ENCODE assay signal across 18 cellular contexts in the genomic region with DNA sequence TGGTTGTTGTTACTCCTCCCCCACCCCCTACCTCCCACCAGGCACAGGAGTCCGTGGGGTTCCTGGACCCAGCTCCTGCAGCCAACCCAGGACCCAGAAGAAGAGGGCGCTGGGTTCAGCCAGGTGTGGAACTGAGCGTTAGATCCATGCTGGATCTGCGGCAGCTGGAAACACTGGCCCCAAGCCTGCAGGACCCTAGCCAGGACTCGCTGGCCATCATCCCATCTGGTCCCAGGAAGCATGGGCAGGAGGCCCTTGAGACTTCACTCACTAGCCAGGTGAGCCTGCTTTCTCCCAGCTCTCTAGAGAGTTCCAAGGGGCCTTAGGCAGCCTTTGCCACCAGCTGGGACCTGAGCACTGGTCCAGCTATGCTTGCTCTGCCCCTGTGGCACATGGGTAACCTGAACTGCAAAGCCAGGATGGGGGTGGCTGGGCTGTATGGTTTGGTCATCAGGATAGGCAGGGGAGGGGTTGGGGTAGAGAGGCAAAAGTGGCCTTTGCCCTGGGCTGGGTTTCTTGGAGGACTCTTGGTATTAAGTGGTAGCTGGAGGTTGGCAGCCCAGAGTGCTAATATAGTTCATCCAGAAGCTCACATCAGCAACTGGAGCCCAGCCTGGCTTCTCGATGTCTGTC. TPM values are rescaled to one million over a fixed set of nuclear protein-coding genes. Genes with fewer than 3 reads are reported as not detected.
DNase-seq lines count a peak whose midpoint lies in the region; ATAC-seq and TF ChIP-seq lines count a peak whose summit lies in the region.
"Had no signal": no experiment of that assay in that cellular context is flagged by ENCODE, and none has a peak within 500 bp of the region (broad histone marks: within the 10 kb centered on the region; RNA-seq: fewer than 3 reads in every experiment).

No MANE protein-coding gene starts in this region.

- no peaks in the 10 kb centered on the region for H3K9me3 ChIP-seq in heart left ventricle
- H3K9me3 ChIP-seq in RWPE2 (ENCODE audit: severe bottlenecking) = no peaks in the 10 kb centered on the region
- no peaks in the 10 kb centered on the region for H3K9me3 ChIP-seq in osteoblast (ENCODE audit: low read depth, low read length)
- H3K9me3 ChIP-seq: MG63, SK-N-SH had no signal

- no peak overlapping the region for H2AFZ ChIP-seq in osteoblast (ENCODE audit: low read length)
- H2AFZ ChIP-seq: PC-9 had no signal

- H3K36me3 ChIP-seq in heart left ventricle = peaks cover 0 to 88% (median 72%) of the 10 kb centered on the region in 9 donors
- peaks cover 83% of the 10 kb centered on the region for H3K36me3 ChIP-seq in RWPE2 (ENCODE audit: low read depth)
- peaks cover 61% of the 10 kb centered on the region for H3K36me3 ChIP-seq in osteoblast (ENCODE audit: insufficient read depth, low read length)
- H3K36me3 ChIP-seq: MG63 had no signal

- H4K20me1 ChIP-seq in osteoblast (ENCODE audit: insufficient read depth, low read length) = no peaks in the 10 kb centered on the region

- 84 to 88% (median 85%) methylated on average over 5 to 6 of the region's 6 CpGs for WGBS in heart left ventricle, 4 donors

- ATAC-seq in Right ventricle myocardium superior (ENCODE audit: poor library complexity) = no peak
- ATAC-seq in heart left ventricle = no peak
- ATAC-seq in RWPE2 (ENCODE audit: low read depth) = no peak
- no peak for ATAC-seq in GM18861 (IDR thresholded peaks at IDR 0.05; ENCODE audit: unreplicated experiment)
- no peak for ATAC-seq in HG03520 (IDR thresholded peaks at IDR 0.05; ENCODE audit: unreplicated experiment)
- no peak for ATAC-seq in GM18520 (IDR thresholded peaks at IDR 0.05; ENCODE audit: unreplicated experiment)

- H3K4me1 ChIP-seq in heart left ventricle = no peaks in the 10 kb centered on the region
- H3K4me1 ChIP-seq in RWPE2 (ENCODE audit: insufficient read depth, poor library complexity, severe bottlenecking) = peaks cover 3% of the 10 kb centered on the region
- no peaks in the 10 kb centered on the region for H3K4me1 ChIP-seq in osteoblast (ENCODE audit: insufficient read depth, low read length)

- no peak overlapping the region for H3K4me3 ChIP-seq in heart left ventricle
- no peak overlapping the region for H3K4me3 ChIP-seq in RWPE2 (ENCODE audit: severe bottlenecking)
- no peak overlapping the region for H3K4me3 ChIP-seq in osteoblast (ENCODE audit: insufficient read depth, low read length)
- H3K4me3 ChIP-seq: MG63, PC-9 had no signal

- H3K27me3 ChIP-seq in heart left ventricle (no peaks in the 10 kb centered on the region), RWPE2 (ENCODE audit: insufficient read depth, poor library complexity, severe bottlenecking) (no peaks in the 10 kb centered on the region), osteoblast (ENCODE audit: insufficient read depth, low read length) (no peaks in the 10 kb centered on the region)
- H3K27me3 ChIP-seq: MG63 had no signal

- TF ChIP-seq POLR2A in heart left ventricle (IDR thresholded peaks at IDR 0.05) = no peak

- intact Hi-C loops in Right ventricle myocardium superior (cut with DNase I) = no loop called here
- intact Hi-C loops in heart left ventricle (cut with DNase I) = loop anchor here in 2 of 10 donors (5.0 to 10.0 kb wide), 2 partner anchors 76 to 154 kb away; a partner anchor contains a TSS

- H3K27ac ChIP-seq in heart left ventricle (no peak overlapping the region), RWPE2 (ENCODE audit: poor library complexity, severe bottlenecking) (no peak overlapping the region), osteoblast (ENCODE audit: low read depth, low read length) (no peak overlapping the region)
- H3K27ac ChIP-seq: KMS-11, PC-9 had no signal

- H3K79me2 ChIP-seq in osteoblast (ENCODE audit: insufficient read depth, low read length) = no peaks in the 10 kb centered on the region

- no peak overlapping the region for H3K4me2 ChIP-seq in osteoblast (ENCODE audit: insufficient read depth, low read length)
- H3K4me2 ChIP-seq: KMS-11, PC-9, SK-N-SH had no signal

- TF ChIP-seq CTCF in heart left ventricle (IDR thresholded peaks at IDR 0.05) (no peak), RWPE2 (IDR thresholded peaks at IDR 0.05; ENCODE audit: poor library complexity, severe bottlenecking) (no peak), osteoblast (IDR thresholded peaks at IDR 0.05; ENCODE audit: extremely low read depth, low read depth, low read length) (no peak)

- DNase-seq in Right ventricle myocardium superior (peak; percentile 29), heart left ventricle (no peak), RWPE2 (ENCODE audit: low spot score) (peak; percentile 69), osteoblast (ENCODE audit: insufficient read length, low spot score, missing footprints) (peak; percentile 55)
- DNase-seq: COR-L47, DMS153, HFFc6, MG63, NCI-H1092 treated with DMSO at 0.1 percent for 48 hours, NCI-H1694, NCI-H748 treated with DMSO at 0.1 percent for 48 hours, PC-9, SHP77, SK-N-SH had no signal

RNA-seq across cellular contexts. Expression of a gene that starts 7.0 kb away (rescaled TPM):
- total RNA-seq in Right ventricle myocardium superior (14.3 TPM), heart left ventricle (10 to 100 TPM in 6 of 9 donors, 1 to 10 TPM in 3; 5.4 to 17.9 (median 11.8) TPM), osteoblast (1.2 and 1.4 TPM in 2 replicates)
- polyA plus RNA-seq in heart left ventricle = 10 to 100 TPM in 1 of 2 donors, 1 to 10 TPM in 1; 7.3 to 20.6 TPM

RNA-seq across cellular contexts. Expression of a gene that starts 17.7 kb away (rescaled TPM):
- total RNA-seq in Right ventricle myocardium superior = 3.6 TPM
- total RNA-seq in heart left ventricle = 1 to 10 TPM in 7 of 9 donors, under 1 TPM in 2; 0.38 to 6.0 (median 2.8) TPM
- 1 to 10 TPM; 1.4 to 4.1 TPM for polyA plus RNA-seq in heart left ventricle
- 0.72 and 1.2 TPM in 2 replicates for total RNA-seq in osteoblast

RNA-seq across cellular contexts. Expression of a gene that starts 46.6 kb away (rescaled TPM):
- total RNA-seq in Right ventricle myocardium superior = 15.1 TPM
- 10 to 100 TPM; 12.0 to 20.5 (median 14.8) TPM for total RNA-seq in heart left ventricle
- 10 to 100 TPM in 1 of 2 donors, 1 to 10 TPM in 1; 6.3 to 17.0 TPM for polyA plus RNA-seq in heart left ventricle
- total RNA-seq in osteoblast = 22.8 and 25.6 TPM in 2 replicates

Comparison
In these comparisons a context has a peak if more than half of its experiments do, and no peak if none do; other contexts are left out.
1. DNase-seq: peak in Right ventricle myocardium superior (single experiment), RWPE2 (single experiment) and osteoblast (single experiment); none in heart left ventricle (0 of 5).